8 cellular contexts compared by ENCODE assay signal in the genomic region with DNA sequence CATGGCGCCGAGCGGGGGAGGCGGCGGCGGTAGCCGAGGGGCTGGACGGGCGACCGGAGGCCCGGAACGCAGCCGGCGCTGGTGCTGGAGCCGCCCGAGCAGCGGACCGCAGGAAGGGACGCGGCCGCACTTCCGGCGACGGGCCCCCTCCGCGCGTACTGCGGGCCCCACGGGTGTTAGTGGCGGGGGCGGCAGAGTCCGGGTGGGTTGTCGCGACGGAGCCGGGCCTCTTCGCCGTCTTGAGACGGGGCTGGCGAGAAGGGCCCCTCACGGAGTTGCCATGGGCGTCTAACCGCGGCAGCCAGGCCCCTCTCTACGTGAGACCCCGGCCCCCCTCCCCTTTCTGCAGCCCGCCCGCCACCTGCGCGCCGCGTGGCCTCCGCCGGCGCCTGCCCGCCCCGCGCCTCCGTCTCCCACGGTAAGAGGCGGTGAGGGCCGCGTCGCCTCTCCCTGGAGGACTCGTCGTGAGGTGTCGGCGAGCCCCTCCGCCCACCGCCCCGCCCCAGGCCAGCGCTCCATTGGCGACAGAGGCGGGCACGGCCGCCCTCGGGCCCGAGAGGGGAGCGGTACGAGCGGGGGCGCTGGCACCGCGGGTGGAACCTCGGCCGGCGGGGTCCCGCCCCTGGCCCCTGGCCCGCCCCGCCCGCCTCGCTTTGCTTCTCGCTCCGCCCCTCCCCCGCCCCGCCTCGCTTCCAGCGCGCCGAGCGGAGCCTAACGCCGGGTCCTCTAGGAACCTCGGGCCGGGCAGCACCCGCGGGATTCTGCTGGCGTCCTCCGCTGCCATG. TPM values are rescaled to one million over a fixed set of nuclear protein-coding genes. Genes with fewer than 3 reads are reported as not detected.
DNase-seq lines count a peak whose midpoint lies in the region; ATAC-seq and TF ChIP-seq lines count a peak whose summit lies in the region.

A gene with protein sequence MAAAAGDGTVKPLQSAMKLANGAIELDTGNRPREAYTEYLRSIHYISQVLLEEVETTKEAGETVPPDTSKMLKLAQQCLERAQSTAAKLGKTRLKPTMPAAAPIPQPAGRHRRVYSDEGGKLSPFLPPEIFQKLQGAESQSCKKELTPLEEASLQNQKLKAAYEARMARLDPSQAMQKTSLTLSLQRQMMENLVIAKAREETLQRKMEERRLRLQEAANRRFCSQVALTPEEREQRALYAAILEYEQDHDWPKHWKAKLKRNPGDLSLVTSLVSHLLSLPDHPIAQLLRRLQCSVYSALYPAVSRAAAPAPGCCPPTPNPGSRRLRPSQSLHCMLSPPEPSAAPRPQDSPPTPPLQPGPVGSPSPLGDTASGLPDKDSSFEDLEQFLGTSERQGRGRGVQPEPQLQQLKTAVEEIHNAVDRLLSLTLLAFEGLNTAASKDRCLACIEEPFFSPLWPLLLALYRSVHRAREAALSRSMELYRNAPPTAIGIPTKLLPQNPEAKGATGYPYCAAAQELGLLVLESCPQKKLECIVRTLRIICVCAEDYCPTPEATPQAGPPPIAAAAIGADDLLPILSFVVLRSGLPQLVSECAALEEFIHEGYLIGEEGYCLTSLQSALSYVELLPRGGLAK (minus strand): TSS at position 40 of the 785 bp plus-strand sequence. CDS start 37 bp downstream, at position 3.
A gene with protein sequence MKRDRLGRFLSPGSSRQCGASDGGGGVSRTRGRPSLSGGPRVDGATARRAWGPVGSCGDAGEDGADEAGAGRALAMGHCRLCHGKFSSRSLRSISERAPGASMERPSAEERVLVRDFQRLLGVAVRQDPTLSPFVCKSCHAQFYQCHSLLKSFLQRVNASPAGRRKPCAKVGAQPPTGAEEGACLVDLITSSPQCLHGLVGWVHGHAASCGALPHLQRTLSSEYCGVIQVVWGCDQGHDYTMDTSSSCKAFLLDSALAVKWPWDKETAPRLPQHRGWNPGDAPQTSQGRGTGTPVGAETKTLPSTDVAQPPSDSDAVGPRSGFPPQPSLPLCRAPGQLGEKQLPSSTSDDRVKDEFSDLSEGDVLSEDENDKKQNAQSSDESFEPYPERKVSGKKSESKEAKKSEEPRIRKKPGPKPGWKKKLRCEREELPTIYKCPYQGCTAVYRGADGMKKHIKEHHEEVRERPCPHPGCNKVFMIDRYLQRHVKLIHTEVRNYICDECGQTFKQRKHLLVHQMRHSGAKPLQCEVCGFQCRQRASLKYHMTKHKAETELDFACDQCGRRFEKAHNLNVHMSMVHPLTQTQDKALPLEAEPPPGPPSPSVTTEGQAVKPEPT (plus strand): TSS at position 679 of the 785 bp plus-strand sequence. CDS start 104 bp downstream, at position 783.

- peak within 1 kb of the TSS; percentile 51 for H3K9ac ChIP-seq in endodermal cell (ENCODE audit: extremely low read depth, low read length, poor library complexity, severe bottlenecking)

- peak within 1 kb of the TSS; percentile 99 for H3K27ac Mint-ChIP-seq in activated CD8-positive, alpha-beta memory T cell treated with anti-CD3 and anti-CD28 coated beads, Interleukin-2, amount 10 ng/mL, durations not matched to agents 7 days and 5 days
- H3K27ac Mint-ChIP-seq in endodermal cell = peak within 1 kb of the TSS; percentile 38

- H3K4me1 Mint-ChIP-seq in activated CD8-positive, alpha-beta memory T cell treated with anti-CD3 and anti-CD28 coated beads, Interleukin-2, amount 10 ng/mL, durations not matched to agents 7 days and 5 days = peaks cover 46% of the 10 kb centered on the region
- peaks cover 12% of the 10 kb centered on the region for H3K4me1 Mint-ChIP-seq in endodermal cell

- TF ChIP-seq CTCF in endodermal cell (conservative IDR thresholded peaks at IDR 0.05) = no peak

- CTCF ChIA-PET in activated CD8-positive, alpha-beta memory T cell treated with anti-CD3 and anti-CD28 coated beads, Interleukin-2, amount 10 ng/mL, durations not matched to agents 7 days and 5 days (lab: Charles Lee) = interaction anchor here (1.4 to 2.1 kb wide), 2 partner anchors 16 to 140 kb away, joined by 5 to 11 read pairs; no protein-coding TSS in a partner anchor

- peak; percentile 54 for ATAC-seq in HG03196 (IDR thresholded peaks at IDR 0.05; ENCODE audit: unreplicated experiment)
- peak; percentile 48 for ATAC-seq in activated CD8-positive, alpha-beta memory T cell treated with anti-CD3 and anti-CD28 coated beads, Interleukin-2, amount 10 ng/mL, durations not matched to agents 7 days and 5 days

- no peaks in the 10 kb centered on the region for H3K9me3 Mint-ChIP-seq in activated CD8-positive, alpha-beta memory T cell treated with anti-CD3 and anti-CD28 coated beads, Interleukin-2, amount 10 ng/mL, durations not matched to agents 7 days and 5 days (ENCODE audit: low read depth)
- H3K9me3 Mint-ChIP-seq in endodermal cell = no peaks in the 10 kb centered on the region

- H3K4me3 ChIP-seq in endodermal cell (ENCODE audit: low read length) (peak within 1 kb of the TSS; percentile 87), mesodermal cell (ENCODE audit: extremely low read depth, insufficient read depth, low read length, poor library complexity, severe bottlenecking) (peak within 1 kb of the TSS; percentile 69)

- TF ChIP-seq POLR2A in GM18951 (IDR thresholded peaks at IDR 0.05; ENCODE audit: extremely low read depth, insufficient read depth, insufficient read length) = peak; percentile 57

- in situ Hi-C loops in GM18951 (cut with MboI; ENCODE audit: low sequenced_read_pairs, unreplicated experiment) = no loop called here

- H3K27ac ChIP-seq in endodermal cell (ENCODE audit: low read depth, low read length) (peak within 1 kb of the TSS; percentile 70), mesodermal cell (ENCODE audit: low read depth, low read length, severe bottlenecking) (peak within 1 kb of the TSS; percentile 78)

- H3K27me3 ChIP-seq in endodermal cell (ENCODE audit: control insufficient read depth, insufficient read depth, low read length, poor library complexity, severe bottlenecking) = no peaks in the 10 kb centered on the region

- DNase-seq in AG08396 (ENCODE audit: low spot score) = peak; percentile 90
- peak; percentile 50 to 74 for DNase-seq in NOMO-1 (lab: John Stamatoyannopoulos, UW; ENCODE audit: unreplicated experiment in 2 of 2)
- DNase-seq in activated CD8-positive, alpha-beta memory T cell treated with anti-CD3 and anti-CD28 coated beads, Interleukin-2, amount 10 ng/mL, durations not matched to agents 7 days and 5 days = peak; percentile 87
- peak; percentile 92 for DNase-seq in endodermal cell
- peak; percentile 72 to 81 for DNase-seq in stimulated activated CD8-positive, alpha-beta memory T cell treated with anti-CD3 and anti-CD28 coated beads, Interleukin-15, amount 100 ng/mL, for 4 hours (ENCODE audit: low read depth in 2 of 2)

- H3K36me3 ChIP-seq in endodermal cell (ENCODE audit: control insufficient read depth, insufficient read depth, low read length) (peaks cover 25% of the 10 kb centered on the region), mesodermal cell (ENCODE audit: control insufficient read depth, insufficient read depth, low read length) (peaks cover 34% of the 10 kb centered on the region)

- WGBS in endodermal cell (ENCODE audit: insufficient coverage in 1 of 2, insufficient read length in 1 of 2), 2 experiments = 0 to 2% methylated on average over 9 to 109 of the region's 109 CpGs
- 0% methylated on average over 67 to 82 of the region's 109 CpGs for WGBS in mesodermal cell (ENCODE audit: insufficient coverage in 2 of 2), 2 experiments

- H3K9me3 ChIP-seq in endodermal cell (ENCODE audit: control insufficient read depth, low read length) (no peaks in the 10 kb centered on the region), mesodermal cell (ENCODE audit: control insufficient read depth, low read length) (no peaks in the 10 kb centered on the region)

- H3K4me3 Mint-ChIP-seq in activated CD8-positive, alpha-beta memory T cell treated with anti-CD3 and anti-CD28 coated beads, Interleukin-2, amount 10 ng/mL, durations not matched to agents 7 days and 5 days = peak within 1 kb of the TSS; percentile 86
- H3K4me3 Mint-ChIP-seq in endodermal cell = peak within 1 kb of the TSS; percentile 65

- H3K4me1 ChIP-seq in endodermal cell (ENCODE audit: control insufficient read depth, insufficient read depth, low read length) = peaks cover 5% of the 10 kb centered on the region
- peaks cover 14% of the 10 kb centered on the region for H3K4me1 ChIP-seq in mesodermal cell (ENCODE audit: control insufficient read depth, insufficient read depth, low read length, poor library complexity, severe bottlenecking)

- H3K27me3 Mint-ChIP-seq in activated CD8-positive, alpha-beta memory T cell treated with anti-CD3 and anti-CD28 coated beads, Interleukin-2, amount 10 ng/mL, durations not matched to agents 7 days and 5 days = no peaks in the 10 kb centered on the region
- peaks cover 44% of the 10 kb centered on the region for H3K27me3 Mint-ChIP-seq in endodermal cell (ENCODE audit: insufficient read depth)

- peaks cover 23% of the 10 kb centered on the region for H3K36me3 Mint-ChIP-seq in activated CD8-positive, alpha-beta memory T cell treated with anti-CD3 and anti-CD28 coated beads, Interleukin-2, amount 10 ng/mL, durations not matched to agents 7 days and 5 days
- peaks cover 31% of the 10 kb centered on the region for H3K36me3 Mint-ChIP-seq in endodermal cell (ENCODE audit: low read depth)

RNA-seq across cellular contexts. Expression of the first gene that starts in this region (rescaled TPM):
- 1 to 10 TPM; 3.6 to 4.6 TPM for total RNA-seq in activated CD8-positive, alpha-beta memory T cell treated with anti-CD3 and anti-CD28 coated beads, Interleukin-2, amount 10 ng/mL, durations not matched to agents 7 days and 5 days
- total RNA-seq in endodermal cell = 10 to 100 TPM in 1 of 2 donors, 1 to 10 TPM in 1; 7.4 to 10.0 TPM
- polyA plus RNA-seq in endodermal cell (2013, experiment 1 of 2) = 12.8 TPM
- 10.7 TPM for polyA plus RNA-seq in endodermal cell (2013, experiment 2 of 2)
- 8.0 TPM for polyA plus RNA-seq in mesodermal cell (2013, experiment 1 of 2)
- 10.1 TPM for polyA plus RNA-seq in mesodermal cell (2013, experiment 2 of 2)

RNA-seq across cellular contexts. Expression of the second gene that starts in this region (rescaled TPM):
- 10 to 100 TPM; 38.0 to 58.1 TPM for total RNA-seq in activated CD8-positive, alpha-beta memory T cell treated with anti-CD3 and anti-CD28 coated beads, Interleukin-2, amount 10 ng/mL, durations not matched to agents 7 days and 5 days
- 10 to 100 TPM; 28.2 to 32.6 TPM for total RNA-seq in endodermal cell
- 22.9 TPM for polyA plus RNA-seq in endodermal cell (2013, experiment 1 of 2)
- 15.8 TPM for polyA plus RNA-seq in endodermal cell (2013, experiment 2 of 2)
- 13.0 TPM for polyA plus RNA-seq in mesodermal cell (2013, experiment 1 of 2)
- polyA plus RNA-seq in mesodermal cell (2013, experiment 2 of 2) = 11.3 TPM

Comparison
In these comparisons a context has a peak if more than half of its experiments do, and no peak if none do; other contexts are left out.
1. Peak in every context shown above with its lines: DNase-seq, ATAC-seq, H3K4me3 ChIP-seq and H3K27ac ChIP-seq.